Comparison of ENCODE assay signal across 8 cellular contexts in genomic region chr10:78973901-78974408, GRCh38.
DNase-seq lines count a peak whose midpoint lies in the region; ATAC-seq and TF ChIP-seq lines count a peak whose summit lies in the region.

No MANE protein-coding gene starts in this region.

- peak; percentile 36 for ATAC-seq in HG02610 (IDR thresholded peaks at IDR 0.05; ENCODE audit: unreplicated experiment)

- H3K4me1 ChIP-seq in skeletal muscle tissue (ENCODE audit: control insufficient read depth in 3 of 3, insufficient read depth in 3 of 3, low read length in 3 of 3) = peaks cover 29 to 46% (median 34%) of the 10 kb centered on the region in 3 donors

- no peaks in the 10 kb centered on the region for H3K36me3 ChIP-seq in skeletal muscle tissue (ENCODE audit: control insufficient read depth in 3 of 3, insufficient read depth in 3 of 3, low read length in 3 of 3)

- peak overlapping the region; percentile 50 to 75 (median 54) for H3K9ac ChIP-seq in skeletal muscle tissue (ENCODE audit: low read depth in 1 of 3, low read length in 3 of 3)

- DNase-seq in GM12865 (ENCODE audit: low read depth) (peak; percentile 24), NCI-H1092 (lab: John Stamatoyannopoulos, UW) (peak; percentile 86), SW480 (ENCODE audit: low spot score) (peak; percentile 86), T47D (ENCODE audit: low read depth in 1 of 2, low spot score in 1 of 2) (peak; percentile 87), iPS-NIHi11 (ENCODE audit: low spot score) (peak; percentile 90), HK-2 (ENCODE audit: unreplicated experiment) (no peak)

- TF ChIP-seq CTCF in GM12865 (IDR thresholded peaks at IDR 0.05; ENCODE audit: insufficient read depth, low read depth, low read length, missing control alignments) = no peak

- H3K9me3 ChIP-seq in skeletal muscle tissue (ENCODE audit: control insufficient read depth in 3 of 3, low read length in 3 of 3) = no peaks in the 10 kb centered on the region

- no peaks in the 10 kb centered on the region for H3K27me3 ChIP-seq in skeletal muscle tissue (ENCODE audit: control insufficient read depth in 3 of 3, insufficient read depth in 3 of 3, low read length in 3 of 3)

- peak overlapping the region; percentile 100 for H3K27ac ChIP-seq in skeletal muscle tissue (ENCODE audit: low read depth, low read length)

- in situ Hi-C loops in T47D (cut with HindIII; ENCODE audit: low pct_unique_long_range_greater_than_20kb, low sequenced_read_pairs) = no loop called here

- H3K4me3 ChIP-seq in GM12865 (ENCODE audit: low read depth, low read length) (peak overlapping the region; percentile 59), skeletal muscle tissue (ENCODE audit: low read length in 3 of 3) (peak overlapping the region; percentile 33 to 55 (median 37))
